In the genomic region with DNA sequence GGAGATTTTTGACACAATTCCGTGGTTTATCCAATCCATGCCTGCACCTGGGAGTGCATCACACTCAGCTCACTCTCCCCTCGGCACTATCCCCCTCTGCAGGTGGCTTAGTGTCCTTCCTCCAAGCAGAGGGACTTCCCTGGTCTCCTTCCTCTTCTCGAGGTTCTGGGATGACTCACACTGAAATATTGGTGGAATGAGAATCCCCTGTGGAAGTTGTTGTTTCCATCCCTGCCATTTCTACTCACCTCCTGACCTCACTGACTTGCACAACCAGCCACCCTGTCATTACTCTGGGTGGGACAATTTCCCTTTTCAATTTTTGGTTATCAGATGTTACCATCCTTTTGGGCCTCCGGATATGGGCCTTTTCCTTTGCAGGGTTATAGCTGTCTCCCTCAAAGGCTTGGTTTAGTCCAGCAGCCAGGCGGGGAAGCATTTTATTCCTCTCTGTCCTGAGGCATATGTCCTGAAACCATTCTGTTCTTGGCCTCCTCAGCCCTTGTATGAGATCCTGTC, we compare ENCODE assay signal across 10 cellular contexts. TPM values are rescaled to one million over a fixed set of nuclear protein-coding genes. Genes with fewer than 3 reads are reported as not detected.
DNase-seq lines count a peak whose midpoint lies in the region; ATAC-seq and TF ChIP-seq lines count a peak whose summit lies in the region.
"Had no signal": no experiment of that assay in that cellular context is flagged by ENCODE, and none has a peak within 500 bp of the region (broad histone marks: within the 10 kb centered on the region; RNA-seq: fewer than 3 reads in every experiment).

No MANE protein-coding gene starts in this region.

- TF ChIP-seq CTCF in AG09319 (IDR thresholded peaks at IDR 0.05; ENCODE audit: low read depth, low read length) (peak; percentile 13), PC-3 (conservative IDR thresholded peaks at IDR 0.05; ENCODE audit: low read depth, low read length) (peak; percentile 64), epithelial cell of proximal tubule (conservative IDR thresholded peaks at IDR 0.05; ENCODE audit: low read depth, low read length) (peak; percentile 54)

- POLR2A ChIA-PET in PC-3 (lab: Charles Lee; ENCODE audit: unreplicated experiment) = no interaction called here

- H3K9me3 ChIP-seq in PC-3 (ENCODE audit: low read length) = no peaks in the 10 kb centered on the region

- no peaks in the 10 kb centered on the region for H3K9me2 ChIP-seq in PC-3 (replicated peaks; ENCODE audit: low read length)

- H2AFZ ChIP-seq in PC-3 (ENCODE audit: low read length) = no peak overlapping the region

- H4K20me1 ChIP-seq in PC-3 (ENCODE audit: low read length) = no peaks in the 10 kb centered on the region

- peaks cover 19% of the 10 kb centered on the region for H3K4me1 ChIP-seq in PC-3 (ENCODE audit: insufficient read depth, low read length)

- no TSS peak for BruUV-seq in PC-3 (replicated peaks; lab: Mats Ljungman, UMichigan)

- in situ Hi-C loops in G401 (cut with HindIII; ENCODE audit: low sequenced_read_pairs) = no loop called here

- no peak overlapping the region for H3K9ac ChIP-seq in PC-3 (ENCODE audit: low read length)

- H3K4me3 ChIP-seq in PC-3 (ENCODE audit: low read length) (no peak overlapping the region), epithelial cell of proximal tubule (ENCODE audit: low read depth, low read length) (no peak overlapping the region)

- ATAC-seq in PC-3 = peak; percentile 97
- no peak for ATAC-seq in HG02840 (IDR thresholded peaks at IDR 0.05; ENCODE audit: low FRiP score, unreplicated experiment)
- no peak for ATAC-seq in HG02884 (IDR thresholded peaks at IDR 0.05; ENCODE audit: unreplicated experiment)

- CTCF ChIA-PET in PC-3 (lab: Charles Lee) = interaction anchor here (0.8 to 1.2 kb wide), 3 partner anchors 59 to 355 kb away, joined by 3 to 4 read pairs (median 3); no protein-coding TSS in a partner anchor

- H3K36me3 ChIP-seq in PC-3 (ENCODE audit: low read depth, low read length) = no peaks in the 10 kb centered on the region

- H3K27ac ChIP-seq in PC-3 (ENCODE audit: low read length) = no peak overlapping the region

- intact Hi-C loops in PC-3 (cut with micrococcal nuclease) = loop anchor here (5.0 kb wide), 1 partner anchor 355 kb away; no protein-coding TSS in a partner anchor

- H3K79me2 ChIP-seq in PC-3 (ENCODE audit: low read length) = peaks cover 32% of the 10 kb centered on the region

- no peaks in the 10 kb centered on the region for H3K27me3 ChIP-seq in PC-3 (ENCODE audit: low read length)

- DNase-seq in AG09319 (ENCODE audit: extremely low read depth, low read depth) = no peak
- peak; percentile 88 for DNase-seq in PC-3
- peak; percentile 88 for DNase-seq in epithelial cell of proximal tubule (ENCODE audit: low read depth)
- peak; percentile 68 to 84 for DNase-seq in lung microvascular endothelial cell (ENCODE audit: low read depth in 2 of 2)
- no peak for DNase-seq in NCI-H146 (lab: John Stamatoyannopoulos, UW)
- DNase-seq in G401 (ENCODE audit: low spot score) = no peak
- DNase-seq: KG1; stimulated activated naive CD4-positive, alpha-beta T cell treated with Interleukin-2 at 50 U/mL for 16 hours had no signal

- no peaks in the 10 kb centered on the region for H3F3A ChIP-seq in PC-3 (ENCODE audit: low read length, unreplicated experiment)

- peak overlapping the region; percentile 27 for H3K4me2 ChIP-seq in PC-3 (ENCODE audit: low read length)

RNA-seq across cellular contexts. Expression of a gene that starts 59.9 kb away (rescaled TPM):
- total RNA-seq in PC-3 (2014; rRNA removed) (45.6 and 61.3 TPM in 2 replicates), epithelial cell of proximal tubule (28.5 and 63.2 TPM in 2 replicates), lung microvascular endothelial cell (29.6 and 40.1 TPM in 2 replicates)
- total RNA-seq in G401 (2014; rRNA removed; shearing (Covaris generic)) = not detected in 2 replicates

Comparison
In these comparisons a context has a peak if more than half of its experiments do, and no peak if none do; other contexts are left out.
1. DNase-seq: peak in PC-3 (single experiment), epithelial cell of proximal tubule (single experiment) and lung microvascular endothelial cell (2 of 2); none in AG09319 (single experiment), NCI-H146 (single experiment) and G401 (single experiment).
2. CTCF ChIP-seq: peak in every context shown above with its lines; median percentile 64 in PC-3; 54 in epithelial cell of proximal tubule; 13 in AG09319.
3. RNA of a gene that starts 59.9 kb away (total RNA-seq): 28.5 to 63.2 TPM in epithelial cell of proximal tubule, 45.6 to 61.3 TPM in PC-3 and 29.6 to 40.1 TPM in lung microvascular endothelial cell; not detected in G401; every median in the first group is over 10 times any median in the second.